ENCODE assay signal across 32 cellular contexts in genomic region chr20:15628954-15629353, GRCh38.
"Had no signal": no experiment of that assay in that cellular context is flagged by ENCODE, and none has a peak within 500 bp of the region (broad histone marks: within the 10 kb centered on the region; RNA-seq: fewer than 3 reads in every experiment).

No MANE protein-coding gene starts in this region.

- H3K9me3 ChIP-seq: adrenal gland, body of pancreas, breast epithelium had no signal

- ATAC-seq: activated CD8-positive, alpha-beta T cell treated with anti-CD3 and anti-CD28 coated beads for 36 hours; activated naive CD4-positive, alpha-beta T cell treated with anti-CD3 and anti-CD28 coated beads, Interleukin-2, amount 50 U/mL, for 72 hours; activated T-cell treated with anti-CD3 and anti-CD28 coated beads, Interleukin-2, amount 50 U/mL, for 4 hours; activated T-cell treated with anti-CD3 and anti-CD28 coated beads, Interleukin-2, amount 50 U/mL, for 72 hours; activated T-helper 17 cell treated with anti-CD3 and anti-CD28 coated beads, Interleukin-2, amount 50 U/mL, for 72 hours; body of pancreas had no signal

- H3K27me3 ChIP-seq: adrenal gland, body of pancreas, brain microvascular endothelial cell, breast epithelium had no signal

- FAIRE-seq: astrocyte had no signal

- H3K36me3 ChIP-seq: adrenal gland, brain microvascular endothelial cell, breast epithelium had no signal

- DNase-seq: activated B cell treated with CpG ODN at 0.5 μM for 24 hours; activated CD4-positive, alpha-beta memory T cell treated with anti-CD3 and anti-CD28 coated beads for 36 hours; activated CD4-positive, alpha-beta T cell treated with anti-CD3 and anti-CD28 coated beads for 4 hours; activated CD4-positive, alpha-beta T cell treated with anti-CD3 and anti-CD28 coated beads, Interleukin-2, amount 10 ng/mL, durations not matched to agents 24 days and 14 days; activated CD4-positive, alpha-beta T cell treated with anti-CD3 and anti-CD28 coated beads, Interleukin-2, amount 50 U/mL, for 1 hour; activated CD4-positive, alpha-beta T cell treated with anti-CD3 and anti-CD28 coated beads, Interleukin-2, amount 50 U/mL, for 4 hours; activated CD4-positive, CD25-positive, alpha-beta regulatory T cell treated with anti-CD3 and anti-CD28 coated beads, Interleukin-2, amount 50 U/mL, for 72 hours; activated CD8-positive, alpha-beta memory T cell treated with anti-CD3 and anti-CD28 coated beads, Interleukin-2, amount 50 U/mL, for 4 hours; activated CD8-positive, alpha-beta T cell treated with anti-CD3 and anti-CD28 coated beads for 36 hours; activated effector memory CD4-positive, alpha-beta T cell treated with anti-CD3 and anti-CD28 coated beads, Interleukin-2, amount 50 U/mL, for 16 hours; activated gamma-delta T cell treated with Interleukin-2 at 50 U/mL for 16 hours; activated naive CD4-positive, alpha-beta T cell; activated naive CD4-positive, alpha-beta T cell treated with anti-CD3 and anti-CD28 coated beads for 36 hours; activated naive CD4-positive, alpha-beta T cell treated with anti-CD3 and anti-CD28 coated beads, Interleukin-2, amount 50 U/mL, for 16 hours; activated naive CD8-positive, alpha-beta T cell treated with anti-CD3 and anti-CD28 coated beads for 36 hours; activated T-cell treated with anti-CD3 and anti-CD28 coated beads for 4 hours; activated T-cell treated with anti-CD3 and anti-CD28 coated beads, Interleukin-2, amount 50 U/mL, for 1 hour; activated T-cell treated with anti-CD3 and anti-CD28 coated beads, Interleukin-2, amount 50 U/mL, for 4 hours; activated T-cell treated with anti-CD3 and anti-CD28 coated beads, Interleukin-2, amount 50 U/mL, for 72 hours; adrenal gland; amniotic stem cell; aorta; body of pancreas; brain microvascular endothelial cell; central memory CD4-positive, alpha-beta T cell; T-helper 1 cell; T-helper 2 cell; T-helper 9 cell had no signal

- H3K4me1 ChIP-seq: adrenal gland, body of pancreas, breast epithelium had no signal

- H3K27ac ChIP-seq: adrenal gland, body of pancreas, brain microvascular endothelial cell, breast epithelium had no signal

- H3K4me3 ChIP-seq: adrenal gland, body of pancreas, breast epithelium had no signal
